23 cellular contexts compared by ENCODE assay signal in genomic region chr7:80002865-80003264, GRCh38.
DNase-seq lines count a peak whose midpoint lies in the region; ATAC-seq and TF ChIP-seq lines count a peak whose summit lies in the region.
"Had no signal": no experiment of that assay in that cellular context is flagged by ENCODE, and none has a peak within 500 bp of the region (broad histone marks: within the 10 kb centered on the region; RNA-seq: fewer than 3 reads in every experiment).

No MANE protein-coding gene starts in this region.

- peak overlapping the region; percentile 48 for H3K4me2 ChIP-seq in fibroblast of lung (ENCODE audit: extremely low read depth, insufficient read depth, low read length)
- H3K4me2 ChIP-seq: A549, GM23338 had no signal

- no peaks in the 10 kb centered on the region for H3K79me2 ChIP-seq in fibroblast of lung (ENCODE audit: control insufficient read depth, insufficient read depth, low read length)

- H4K20me1 ChIP-seq in fibroblast of lung (ENCODE audit: control insufficient read depth, extremely low read depth, insufficient read depth, low read length) = no peaks in the 10 kb centered on the region

- no peak overlapping the region for H3K4me3 Mint-ChIP-seq in progenitor cell of endocrine pancreas (ENCODE audit: low read depth)
- H3K4me3 Mint-ChIP-seq in activated T-cell treated with anti-CD3 and anti-CD28 coated beads, Interleukin-2, amount 50 U/mL, for 72 hours = no peak overlapping the region
- H3K4me3 Mint-ChIP-seq in naive thymus-derived CD4-positive, alpha-beta T cell = no peak overlapping the region
- H3K4me3 Mint-ChIP-seq: GM23338 had no signal

- POLR2A ChIA-PET in naive thymus-derived CD4-positive, alpha-beta T cell (lab: Charles Lee) = no interaction called here

- H3K9ac ChIP-seq in SK-N-MC (ENCODE audit: insufficient read length) (no peak overlapping the region), fibroblast of lung (ENCODE audit: insufficient read depth, low read length) (no peak overlapping the region)

- no peak overlapping the region for H3K4me3 ChIP-seq in SK-N-MC
- no peak overlapping the region for H3K4me3 ChIP-seq in fibroblast of lung (replicated peaks in 1 of 4; ENCODE audit: control extremely low read depth in 1 of 4, insufficient read depth in 1 of 4, low read depth in 3 of 4, low read length in 4 of 4)
- no peak overlapping the region for H3K4me3 ChIP-seq in naive thymus-derived CD4-positive, alpha-beta T cell (ENCODE audit: low read length)
- H3K4me3 ChIP-seq: A549, GM23338, HAP-1, K562, MG63 had no signal

- peak overlapping the region; percentile 72 for H3K27ac Mint-ChIP-seq in progenitor cell of endocrine pancreas
- H3K27ac Mint-ChIP-seq in activated T-cell treated with anti-CD3 and anti-CD28 coated beads, Interleukin-2, amount 50 U/mL, for 72 hours = no peak overlapping the region
- H3K27ac Mint-ChIP-seq in naive thymus-derived CD4-positive, alpha-beta T cell = no peak overlapping the region
- H3K27ac Mint-ChIP-seq: GM23338 had no signal

- H3K4me1 Mint-ChIP-seq in progenitor cell of endocrine pancreas (ENCODE audit: low read depth) = peaks cover 5% of the 10 kb centered on the region
- H3K4me1 Mint-ChIP-seq in activated T-cell treated with anti-CD3 and anti-CD28 coated beads, Interleukin-2, amount 50 U/mL, for 72 hours (ENCODE audit: low read depth) = no peaks in the 10 kb centered on the region
- no peaks in the 10 kb centered on the region for H3K4me1 Mint-ChIP-seq in naive thymus-derived CD4-positive, alpha-beta T cell
- H3K4me1 Mint-ChIP-seq: GM23338 had no signal

- peaks cover 3% of the 10 kb centered on the region for H3K4me1 ChIP-seq in fibroblast of lung (ENCODE audit: control insufficient read depth, extremely low read depth, insufficient read depth, low read length)
- H3K4me1 ChIP-seq in naive thymus-derived CD4-positive, alpha-beta T cell (ENCODE audit: control insufficient read depth in 2 of 2, insufficient read depth in 2 of 2, low read length in 2 of 2) = no peaks in the 10 kb centered on the region
- H3K4me1 ChIP-seq: A549, HAP-1 had no signal

- intact Hi-C loops in naive thymus-derived CD4-positive, alpha-beta T cell (cut with micrococcal nuclease) = no loop called here

- no peaks in the 10 kb centered on the region for H3K27me3 ChIP-seq in fibroblast of lung (ENCODE audit: control insufficient read depth, insufficient read depth, low read length)
- no peaks in the 10 kb centered on the region for H3K27me3 ChIP-seq in naive thymus-derived CD4-positive, alpha-beta T cell (ENCODE audit: control insufficient read depth in 2 of 2, insufficient read depth in 2 of 2, low read length in 2 of 2)
- H3K27me3 ChIP-seq: BE2C, MG63 had no signal

- CTCF ChIA-PET in naive thymus-derived CD4-positive, alpha-beta T cell (lab: Charles Lee) = no interaction called here

- H3K27me3 Mint-ChIP-seq in progenitor cell of endocrine pancreas = no peaks in the 10 kb centered on the region
- H3K27me3 Mint-ChIP-seq in activated T-cell treated with anti-CD3 and anti-CD28 coated beads, Interleukin-2, amount 50 U/mL, for 72 hours (ENCODE audit: low read depth) = no peaks in the 10 kb centered on the region
- H3K27me3 Mint-ChIP-seq in naive thymus-derived CD4-positive, alpha-beta T cell = no peaks in the 10 kb centered on the region

- DNase-seq in EL = peak; percentile 24
- DNase-seq in SK-N-MC (ENCODE audit: low read depth, low spot score) = no peak
- no peak for DNase-seq in fibroblast of lung (ENCODE audit: low read depth in 2 of 2)
- no peak for DNase-seq in progenitor cell of endocrine pancreas (ENCODE audit: low spot score, unreplicated experiment)
- DNase-seq in activated T-cell treated with anti-CD3 and anti-CD28 coated beads, Interleukin-2, amount 50 U/mL, for 72 hours = no peak
- DNase-seq in naive thymus-derived CD4-positive, alpha-beta T cell = no peak
- no peak for DNase-seq in stimulated activated CD4-positive, alpha-beta T cell treated with anti-CD3 and anti-CD28 coated beads, Interleukin-15, amount 100 ng/mL, for 24 hours
- DNase-seq: BE2C; DMS79; MG63; NCI-H1417 treated with DMSO at 0.1 percent for 48 hours; NCI-H187; NCI-H226; NCI-H510A treated with DMSO at 0.1 percent for 48 hours; NCI-H748 treated with DMSO at 0.1 percent for 48 hours; NK-92 treated with Interleukin-12 subunit alpha and Interleukin-12 subunit beta, amount 100 ng/mL, for 24 hours; SIG-M5; T-helper 1 cell had no signal

- no peaks in the 10 kb centered on the region for H3K36me3 ChIP-seq in SK-N-MC (ENCODE audit: insufficient read depth, low read length)
- no peaks in the 10 kb centered on the region for H3K36me3 ChIP-seq in fibroblast of lung (ENCODE audit: control insufficient read depth, insufficient read depth, low read length)
- H3K36me3 ChIP-seq in naive thymus-derived CD4-positive, alpha-beta T cell (ENCODE audit: control insufficient read depth in 2 of 3, insufficient read depth in 3 of 3, low read length in 3 of 3) = no peaks in the 10 kb centered on the region
- H3K36me3 ChIP-seq: BE2C, HAP-1, MG63 had no signal

- ATAC-seq in activated T-cell treated with anti-CD3 and anti-CD28 coated beads, Interleukin-2, amount 50 U/mL, for 72 hours (replicated peaks in 1 of 2) = no peak
- ATAC-seq in naive thymus-derived CD4-positive, alpha-beta T cell = no peak
- ATAC-seq: A549, GM23338, K562, Panc1 had no signal

- no peaks in the 10 kb centered on the region for H3K9me3 Mint-ChIP-seq in progenitor cell of endocrine pancreas (ENCODE audit: low read depth)
- H3K9me3 Mint-ChIP-seq in activated T-cell treated with anti-CD3 and anti-CD28 coated beads, Interleukin-2, amount 50 U/mL, for 72 hours = no peaks in the 10 kb centered on the region
- H3K9me3 Mint-ChIP-seq in naive thymus-derived CD4-positive, alpha-beta T cell = no peaks in the 10 kb centered on the region
- H3K9me3 Mint-ChIP-seq: GM23338 had no signal

- H3K36me3 Mint-ChIP-seq in progenitor cell of endocrine pancreas (ENCODE audit: insufficient read depth) = no peaks in the 10 kb centered on the region
- no peaks in the 10 kb centered on the region for H3K36me3 Mint-ChIP-seq in activated T-cell treated with anti-CD3 and anti-CD28 coated beads, Interleukin-2, amount 50 U/mL, for 72 hours (ENCODE audit: insufficient read depth in 2 of 2)
- no peaks in the 10 kb centered on the region for H3K36me3 Mint-ChIP-seq in naive thymus-derived CD4-positive, alpha-beta T cell

- H2AFZ ChIP-seq in fibroblast of lung (ENCODE audit: low read length) = no peak overlapping the region
- H2AFZ ChIP-seq: GM23338 had no signal

- TF ChIP-seq CTCF in fibroblast of lung (conservative IDR thresholded peaks at IDR 0.05 in 1 of 2, IDR thresholded peaks at IDR 0.05 in 1 of 2; ENCODE audit: low read depth in 1 of 2, low read length in 2 of 2) (no peak), progenitor cell of endocrine pancreas (IDR thresholded peaks at IDR 0.05; ENCODE audit: unreplicated experiment) (no peak)

- H3K9me3 ChIP-seq in SK-N-MC (ENCODE audit: low read depth, low read length) = no peaks in the 10 kb centered on the region
- H3K9me3 ChIP-seq in fibroblast of lung (ENCODE audit: control insufficient read depth, insufficient read depth, low read depth, low read length) = no peaks in the 10 kb centered on the region
- no peaks in the 10 kb centered on the region for H3K9me3 ChIP-seq in naive thymus-derived CD4-positive, alpha-beta T cell (ENCODE audit: control insufficient read depth in 2 of 3, low read length in 3 of 3)
- H3K9me3 ChIP-seq: A549, BE2C, HAP-1, MG63 had no signal

- H3K27ac ChIP-seq in SK-N-MC = 0 out of 2 replicates have a peak overlapping the region, but pooled peaks have one; percentile 3
- no peak overlapping the region for H3K27ac ChIP-seq in fibroblast of lung (ENCODE audit: insufficient read depth, low read length)
- no peak overlapping the region for H3K27ac ChIP-seq in naive thymus-derived CD4-positive, alpha-beta T cell (ENCODE audit: low read depth, low read length)
- H3K27ac ChIP-seq: A549 had no signal
